In the genomic region with DNA sequence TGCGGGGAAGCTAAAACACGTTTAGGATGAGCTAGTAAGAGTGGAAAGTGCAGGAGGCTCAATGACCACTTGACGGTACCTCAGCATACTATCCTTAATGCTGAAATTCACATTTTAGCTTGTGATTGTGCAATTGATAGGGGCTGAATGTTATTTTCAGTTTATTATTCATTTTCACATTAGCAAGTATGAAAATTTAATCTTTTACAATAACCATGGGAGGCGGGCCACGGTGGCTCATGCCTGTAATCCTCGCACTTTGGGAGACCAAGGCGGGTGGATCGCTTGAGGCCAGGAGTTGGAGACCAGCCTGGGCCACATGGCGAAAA, we compare ENCODE assay signal across 8 cellular contexts. TPM values are rescaled to one million over a fixed set of nuclear protein-coding genes. Genes with fewer than 3 reads are reported as not detected.
DNase-seq lines count a peak whose midpoint lies in the region; ATAC-seq and TF ChIP-seq lines count a peak whose summit lies in the region.

No MANE protein-coding gene starts in this region.

- H3K27ac Mint-ChIP-seq in MCF 10A (ENCODE audit: low read depth, unreplicated experiment), result peak overlapping the region; percentile 70

- POLR2A ChIA-PET in AG04449 (lab: Yijun Ruan, JAX), result interaction anchor here (0.5 kb wide), 1 partner anchor 29 kb away, joined by 3 read pairs; no protein-coding TSS in a partner anchor
- POLR2A ChIA-PET in MCF 10A (lab: Yijun Ruan, JAX), result interaction anchor here (0.9 to 5.0 kb wide), 5 partner anchors 12 to 23 kb away, joined by 3 to 87 read pairs (median 6); a partner anchor contains a TSS

- ATAC-seq in HG02588 (IDR thresholded peaks at IDR 0.05; ENCODE audit: unreplicated experiment), result peak; percentile 31

- H3K27me3 ChIP-seq in mucosa of rectum (ENCODE audit: control insufficient read depth in 2 of 2, insufficient read depth in 2 of 2, low read length in 2 of 2), result no peaks in the 10 kb centered on the region

- CTCF ChIA-PET in AG04449 (lab: Yijun Ruan, JAX) (interaction anchor here (0.6 to 3.9 kb wide), 20 partner anchors 11 to 374 kb away, joined by 3 to 63 read pairs (median 4); a partner anchor contains a TSS), MCF 10A (lab: Yijun Ruan, JAX) (interaction anchor here (0.7 to 2.8 kb wide), 19 partner anchors 10 to 832 kb away, joined by 3 to 30 read pairs (median 5); a partner anchor contains a TSS)

- H3K4me1 ChIP-seq in mucosa of rectum (ENCODE audit: control insufficient read depth in 2 of 2, insufficient read depth in 2 of 2, low read length in 2 of 2), result peaks cover 0 to 2% of the 10 kb centered on the region in 2 donors

- peak overlapping the region; percentile 80 for H3K4me3 Mint-ChIP-seq in MCF 10A (ENCODE audit: unreplicated experiment)

- H3K27me3 Mint-ChIP-seq in MCF 10A (ENCODE audit: insufficient read depth, unreplicated experiment), result no peaks in the 10 kb centered on the region

- H3K36me3 ChIP-seq in mucosa of rectum (ENCODE audit: control insufficient read depth in 2 of 2, insufficient read depth in 2 of 2, low read length in 2 of 2), result no peaks in the 10 kb centered on the region

- DNase-seq in AG04449 (ENCODE audit: low read depth, low spot score), result no peak
- DNase-seq in MCF 10A (ENCODE audit: unreplicated experiment), result no peak
- no peak for DNase-seq in KG1 (lab: John Stamatoyannopoulos, UW)
- DNase-seq in SW 1271 (lab: John Stamatoyannopoulos, UW), result no peak
- no peak for DNase-seq in posterior cingulate gyrus
- no peak for DNase-seq in germinal center (ENCODE audit: low spot score)

- no peaks in the 10 kb centered on the region for H3K9me3 Mint-ChIP-seq in MCF 10A (ENCODE audit: unreplicated experiment)

- no peaks in the 10 kb centered on the region for H3K9me3 ChIP-seq in mucosa of rectum (ENCODE audit: control insufficient read depth in 2 of 2, low read length in 2 of 2)

- H3K4me1 Mint-ChIP-seq in MCF 10A (ENCODE audit: insufficient read depth, unreplicated experiment), result no peaks in the 10 kb centered on the region

- H3K36me3 Mint-ChIP-seq in MCF 10A (ENCODE audit: insufficient read depth, unreplicated experiment), result peaks cover 7% of the 10 kb centered on the region

- intact Hi-C loops in MCF 10A (cut with micrococcal nuclease) (loop anchor here (1.0 to 5.0 kb wide), 2 partner anchors 25 to 65 kb away; no protein-coding TSS in a partner anchor), posterior cingulate gyrus (cut with DNase I) (no loop called here)

- no peak overlapping the region for H3K27ac ChIP-seq in mucosa of rectum (ENCODE audit: low read depth in 2 of 2, low read length in 2 of 2)

- H3K4me3 ChIP-seq in AG04449 (ENCODE audit: low read depth, low read length) (peak overlapping the region; percentile 88), mucosa of rectum (ENCODE audit: low read length in 2 of 2) (peak overlapping the region; percentile 84 to 94)

- peak overlapping the region; percentile 27 to 81 for H3K9ac ChIP-seq in mucosa of rectum (ENCODE audit: low read depth in 1 of 2, low read length in 2 of 2)

- BruUV-seq in MCF 10A (replicated peaks; lab: Mats Ljungman, UMichigan), result no TSS peak

- TF ChIP-seq CTCF in AG04449 (IDR thresholded peaks at IDR 0.05; ENCODE audit: insufficient read depth, low read length, missing control alignments) (no peak), MCF 10A (IDR thresholded peaks at IDR 0.05; ENCODE audit: unreplicated experiment) (no peak)

RNA-seq across cellular contexts. Expression of a gene that starts 22.1 kb away (rescaled TPM):
- total RNA-seq in MCF 10A (2022), result 64.3 and 104 TPM in 2 replicates
